13 cellular contexts compared by ENCODE assay signal in genomic region chr20:36775196-36775595, GRCh38. TPM values are rescaled to one million over a fixed set of nuclear protein-coding genes. Genes with fewer than 3 reads are reported as not detected.
DNase-seq lines count a peak whose midpoint lies in the region; ATAC-seq and TF ChIP-seq lines count a peak whose summit lies in the region.
"Had no signal": no experiment of that assay in that cellular context is flagged by ENCODE, and none has a peak within 500 bp of the region (broad histone marks: within the 10 kb centered on the region; RNA-seq: fewer than 3 reads in every experiment).

No MANE protein-coding gene starts in this region.

- peaks cover 8 to 34% (median 24%) of the 10 kb centered on the region in 7 donors for H3K4me1 Mint-ChIP-seq in naive thymus-derived CD4-positive, alpha-beta T cell

- H3K36me3 ChIP-seq in left ventricle myocardium inferior (no peaks in the 10 kb centered on the region), ascending aorta (peaks cover 0 to 4% of the 10 kb centered on the region in 2 donors), vagina (no peaks in the 10 kb centered on the region)
- peaks cover 0 to 12% (median 0%) of the 10 kb centered on the region in 3 experiments for H3K36me3 ChIP-seq in naive thymus-derived CD4-positive, alpha-beta T cell (ENCODE audit: control insufficient read depth in 2 of 3, insufficient read depth in 3 of 3, low read length in 3 of 3)
- H3K36me3 ChIP-seq: left lung had no signal

- peaks cover 0 to 4% (median 0%) of the 10 kb centered on the region in 5 donors for H3K36me3 Mint-ChIP-seq in naive thymus-derived CD4-positive, alpha-beta T cell

- H3K9me3 Mint-ChIP-seq in naive thymus-derived CD4-positive, alpha-beta T cell = peaks cover 0 to 5% (median 0%) of the 10 kb centered on the region in 11 donors
- H3K9me3 Mint-ChIP-seq: CD14-positive monocyte had no signal

- intact Hi-C loops in left ventricle myocardium inferior (cut with micrococcal nuclease) = no loop called here
- intact Hi-C loops in Right ventricle myocardium inferior (cut with DNase I) = loop anchor here (2.0 kb wide), 1 partner anchor 88 kb away; a partner anchor contains a TSS
- intact Hi-C loops in ascending aorta (cut with DNase I) = no loop called here
- intact Hi-C loops in naive thymus-derived CD4-positive, alpha-beta T cell (cut with micrococcal nuclease) = loop anchor here (2.0 to 10.0 kb wide), 4 partner anchors 60 to 820 kb away; partner anchors contain the start of genes MROH8 (in 1 of the 2), RPN2 (in 1 of the 2) and SCAND1 (in 1 of the 2)
- intact Hi-C loops in vagina (cut with DNase I) = no loop called here

- H3K27ac ChIP-seq in left ventricle myocardium inferior (replicated peaks) (peak overlapping the region; percentile 96), ascending aorta (peak overlapping the region; percentile 97 to 98), vagina (peak overlapping the region; percentile 99)
- H3K27ac ChIP-seq in naive thymus-derived CD4-positive, alpha-beta T cell (ENCODE audit: low read depth, low read length) = no peak overlapping the region

- peak overlapping the region in 6 of 9 donors; percentile 42 to 97 (median 63) for H3K27ac Mint-ChIP-seq in naive thymus-derived CD4-positive, alpha-beta T cell

- H3K27me3 Mint-ChIP-seq in naive thymus-derived CD4-positive, alpha-beta T cell = peaks cover 0 to 2% (median 0%) of the 10 kb centered on the region in 5 donors

- CTCF ChIA-PET in naive thymus-derived CD4-positive, alpha-beta T cell (lab: Charles Lee) = interaction anchor here (0.6 to 0.8 kb wide), 2 partner anchors 94 to 403 kb away, joined by 3 to 4 read pairs; no protein-coding TSS in a partner anchor

- POLR2A ChIA-PET in naive thymus-derived CD4-positive, alpha-beta T cell (lab: Charles Lee) = interaction anchor here (1.9 kb wide), 1 partner anchor 314 kb away, joined by 7 read pairs; no protein-coding TSS in a partner anchor

- TF ChIP-seq POLR2A in vagina (IDR thresholded peaks at IDR 0.05) = no peak

- no peaks in the 10 kb centered on the region for H3K27me3 ChIP-seq in left ventricle myocardium inferior (ENCODE audit: low read depth)
- no peaks in the 10 kb centered on the region for H3K27me3 ChIP-seq in ascending aorta
- H3K27me3 ChIP-seq in naive thymus-derived CD4-positive, alpha-beta T cell (ENCODE audit: control insufficient read depth in 2 of 2, insufficient read depth in 2 of 2, low read length in 2 of 2) = no peaks in the 10 kb centered on the region
- no peaks in the 10 kb centered on the region for H3K27me3 ChIP-seq in vagina
- H3K27me3 ChIP-seq: left lung, spleen had no signal

- H3K9me3 ChIP-seq in left ventricle myocardium inferior (replicated peaks) (no peaks in the 10 kb centered on the region), ascending aorta (no peaks in the 10 kb centered on the region), vagina (no peaks in the 10 kb centered on the region)
- no peaks in the 10 kb centered on the region for H3K9me3 ChIP-seq in naive thymus-derived CD4-positive, alpha-beta T cell (ENCODE audit: control insufficient read depth in 2 of 3, low read length in 3 of 3)
- H3K9me3 ChIP-seq: left lung, spleen had no signal

- ATAC-seq in Right ventricle myocardium inferior = no peak
- ATAC-seq in naive thymus-derived CD4-positive, alpha-beta T cell = no peak
- ATAC-seq: left lung had no signal

- H3K4me1 ChIP-seq in left ventricle myocardium inferior (peaks cover 35% of the 10 kb centered on the region), ascending aorta (peaks cover 3 to 19% of the 10 kb centered on the region in 2 donors), vagina (peaks cover 22% of the 10 kb centered on the region)
- H3K4me1 ChIP-seq in naive thymus-derived CD4-positive, alpha-beta T cell (ENCODE audit: control insufficient read depth in 2 of 2, insufficient read depth in 2 of 2, low read length in 2 of 2) = peaks cover 8 to 13% of the 10 kb centered on the region in 2 donors

- DNase-seq in left ventricle myocardium inferior (no peak), Right ventricle myocardium inferior (ENCODE audit: missing footprints) (no peak), ascending aorta (ENCODE audit: low spot score in 2 of 2) (no peak), vagina (ENCODE audit: extremely low spot score in 2 of 2) (no peak), germinal center (ENCODE audit: low spot score) (no peak), NCI-H69 (lab: John Stamatoyannopoulos, UW) (no peak)
- no peak for DNase-seq in naive thymus-derived CD4-positive, alpha-beta T cell
- DNase-seq in activated CD4-positive, alpha-beta T cell treated with anti-CD3 and anti-CD28 coated beads for 1 hour = no peak
- DNase-seq: GOT3, left lung, NCI-H1092 treated with DMSO at 0.1 percent for 48 hours had no signal

- peak overlapping the region; percentile 45 to 98 (median 92) for H3K4me3 Mint-ChIP-seq in naive thymus-derived CD4-positive, alpha-beta T cell

- no peak overlapping the region for H3K4me3 ChIP-seq in left ventricle myocardium inferior
- H3K4me3 ChIP-seq in ascending aorta = no peak overlapping the region
- H3K4me3 ChIP-seq in naive thymus-derived CD4-positive, alpha-beta T cell (ENCODE audit: low read length) = no peak overlapping the region
- H3K4me3 ChIP-seq in vagina = no peak overlapping the region

- TF ChIP-seq CTCF in left ventricle myocardium inferior (IDR thresholded peaks at IDR 0.05; ENCODE audit: borderline replicate concordance) = no peak
- TF ChIP-seq CTCF in ascending aorta (IDR thresholded peaks at IDR 0.05) = no peak
- no peak for TF ChIP-seq CTCF in vagina (IDR thresholded peaks at IDR 0.05)

RNA-seq across cellular contexts. Expression of gene DSN1, which starts 1.6 kb away (rescaled TPM):
- total RNA-seq in left ventricle myocardium inferior = 4.8 TPM
- 4.4 TPM for total RNA-seq in Right ventricle myocardium inferior
- 26.9 TPM for total RNA-seq in ascending aorta
- 10 to 100 TPM in 4 of 5 experiments, 1 to 10 TPM in 1; 9.2 to 27.5 (median 13.4) TPM for total RNA-seq in naive thymus-derived CD4-positive, alpha-beta T cell
- 10 to 100 TPM in 1 of 2 donors, 1 to 10 TPM in 1; 9.0 to 10.5 TPM for polyA plus RNA-seq in naive thymus-derived CD4-positive, alpha-beta T cell
- total RNA-seq in vagina = 4.7 TPM

RNA-seq across cellular contexts. Expression of gene NDRG3, which starts 29.3 kb away (rescaled TPM):
- total RNA-seq in left ventricle myocardium inferior = 34.4 TPM
- 27.9 TPM for total RNA-seq in Right ventricle myocardium inferior
- 36.9 TPM for total RNA-seq in ascending aorta
- total RNA-seq in naive thymus-derived CD4-positive, alpha-beta T cell = 10 to 100 TPM; 20.8 to 30.6 (median 28.9) TPM
- polyA plus RNA-seq in naive thymus-derived CD4-positive, alpha-beta T cell = 10 to 100 TPM; 44.1 to 49.4 TPM
- total RNA-seq in vagina = 21.1 TPM

Comparison
In these comparisons a context has a peak if more than half of its experiments do, and no peak if none do; other contexts are left out.
1. intact Hi-C loops: an anchor here in Right ventricle myocardium inferior (2.0 kb wide) and naive thymus-derived CD4-positive, alpha-beta T cell (2.0 to 10.0 kb wide); none called in left ventricle myocardium inferior, ascending aorta and vagina.